In genomic region chr16:2501938-2502900, GRCh38 we compare ENCODE assay signal across 1 cellular context.
TF ChIP-seq lines count a peak whose summit lies in the region.

No MANE protein-coding gene starts in this region.

TF ChIP-seq in WTC11, 78 proteins besides CTCF, POLR2A, EP300 and RAD21:
- TF ChIP-seq MLX (CRISPR knock-in tag; IDR thresholded peaks at IDR 0.05): no peak
- TF ChIP-seq AR (CRISPR knock-in tag; IDR thresholded peaks at IDR 0.05): no peak
- TF ChIP-seq MAX (CRISPR knock-in tag; IDR thresholded peaks at IDR 0.05): no peak
- TF ChIP-seq SMAD4 (CRISPR knock-in tag; IDR thresholded peaks at IDR 0.05): no peak
- no peak for TF ChIP-seq HMGA2 (CRISPR knock-in tag; IDR thresholded peaks at IDR 0.05)
- TF ChIP-seq ZNF281 (CRISPR knock-in tag; IDR thresholded peaks at IDR 0.05): no peak
- TF ChIP-seq JUN (CRISPR knock-in tag; IDR thresholded peaks at IDR 0.05): no peak
- no peak for TF ChIP-seq FOXK1 (CRISPR knock-in tag; IDR thresholded peaks at IDR 0.05)
- no peak for TF ChIP-seq ZNF317 (CRISPR knock-in tag; IDR thresholded peaks at IDR 0.05; ENCODE audit: borderline replicate concordance, low read depth)
